In genomic region chr4:27272264-27272663, GRCh38 we compare ENCODE assay signal across 18 cellular contexts.
"Had no signal": no experiment of that assay in that cellular context is flagged by ENCODE, and none has a peak within 500 bp of the region (broad histone marks: within the 10 kb centered on the region; RNA-seq: fewer than 3 reads in every experiment).

No MANE protein-coding gene starts in this region.

- H3K4me1 ChIP-seq: foreskin keratinocyte, left lung, lower lobe of right lung, parathyroid adenoma, prostate gland, right lobe of liver, tibial artery, upper lobe of left lung, uterus had no signal

- H3K9ac ChIP-seq: parathyroid adenoma had no signal

- H3K27ac ChIP-seq: foreskin keratinocyte, left lung, lower lobe of right lung, parathyroid adenoma, prostate gland, right lobe of liver, tibial artery, upper lobe of left lung, uterus had no signal

- H3K36me3 ChIP-seq: left lung, lower lobe of right lung, prostate gland, right lobe of liver, tibial artery, upper lobe of left lung, uterus had no signal

- H3K9me3 ChIP-seq: left lung, lower lobe of right lung, prostate gland, right lobe of liver, tibial artery, upper lobe of left lung, uterus had no signal

- H3K4me3 ChIP-seq: left lung, lower lobe of right lung, prostate gland, right lobe of liver, tibial artery, upper lobe of left lung, uterus had no signal

- DNase-seq: effector CD4-positive, alpha-beta T cell; endodermal cell; erythroblast; foreskin keratinocyte; immature natural killer cell; left lung; lower lobe of right lung; midbrain; retina; right lobe of liver; stimulated activated CD4-positive, alpha-beta T cell treated with anti-CD3 and anti-CD28 coated beads, Interleukin-4, amount 100 ng/mL, for 1 hour; stimulated activated CD8-positive, alpha-beta memory T cell treated with anti-CD3 and anti-CD28 coated beads, Interleukin-4, amount 100 ng/mL, for 48 hours; stimulated activated naive CD8-positive, alpha-beta T cell treated with anti-CD3 and anti-CD28 coated beads, Interleukin-15, Interleukin-2, amounts not matched to agents 100 U/mL and 50 U/mL, for 24 hours; tibial artery; upper lobe of left lung; uterus had no signal

- H3K27me3 ChIP-seq: foreskin keratinocyte, left lung, right lobe of liver, tibial artery, upper lobe of left lung, uterus had no signal
